ENCODE assay signal across 10 cellular contexts in the genomic region with DNA sequence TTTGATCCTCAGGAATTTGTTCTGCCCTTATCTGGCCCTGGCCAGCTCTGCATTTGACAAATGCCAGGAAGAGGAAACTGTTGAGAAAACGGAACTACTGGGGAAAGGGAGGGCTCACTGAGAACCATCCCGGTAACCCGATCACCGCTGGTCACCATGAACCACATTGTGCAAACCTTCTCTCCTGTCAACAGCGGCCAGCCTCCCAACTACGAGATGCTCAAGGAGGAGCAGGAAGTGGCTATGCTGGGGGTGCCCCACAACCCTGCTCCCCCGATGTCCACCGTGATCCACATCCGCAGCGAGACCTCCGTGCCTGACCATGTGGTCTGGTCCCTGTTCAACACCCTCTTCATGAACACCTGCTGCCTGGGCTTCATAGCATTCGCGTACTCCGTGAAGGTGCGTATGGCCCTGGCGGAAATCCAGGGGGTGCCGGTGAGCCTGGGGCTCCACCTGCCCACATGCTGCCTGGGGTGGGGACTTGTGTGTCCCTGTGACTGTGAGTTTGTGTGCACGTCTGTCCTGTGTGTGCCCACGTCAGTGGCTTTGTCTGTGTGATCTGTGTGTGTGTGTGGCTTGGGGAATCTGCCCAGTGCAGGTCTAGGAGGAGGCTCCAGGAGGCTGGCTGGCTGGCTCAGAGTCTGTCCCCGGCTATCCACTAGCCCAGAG. TPM values are rescaled to one million over a fixed set of nuclear protein-coding genes. Genes with fewer than 3 reads are reported as not detected.
DNase-seq lines count a peak whose midpoint lies in the region; ATAC-seq and TF ChIP-seq lines count a peak whose summit lies in the region.
"Not testable (repeated sequence)": the region's sequence is repeated elsewhere in the genome, so short reads cannot be mapped to it uniquely, and the experiment has no call there.
"Had no signal": no experiment of that assay in that cellular context is flagged by ENCODE, and none has a peak within 500 bp of the region (broad histone marks: within the 10 kb centered on the region; RNA-seq: fewer than 3 reads in every experiment).

No MANE protein-coding gene starts in this region.

- H2AFZ ChIP-seq in DND-41 (ENCODE audit: low read depth, low read length); neuronal stem cell (ENCODE audit: low read length): not testable (repeated sequence)

- peak overlapping the region; percentile 95 for H3K18ac ChIP-seq in neuronal stem cell (ENCODE audit: low read length)

- H2BK12ac ChIP-seq in neuronal stem cell (ENCODE audit: low read length) = peak overlapping the region; percentile 87

- not testable (repeated sequence) for H3K36me3 ChIP-seq in DND-41 (ENCODE audit: insufficient read depth, low read length); neuronal stem cell (replicated peaks in 1 of 2; ENCODE audit: control insufficient read depth in 2 of 2, insufficient read depth in 2 of 2, low read length in 2 of 2); testis (ENCODE audit: low read depth, missing control alignments)

- peak overlapping the region; percentile 82 for H3K23ac ChIP-seq in neuronal stem cell (ENCODE audit: low read depth, low read length, poor library complexity)

- DNase-seq in DND-41 = peak; percentile 72
- DNase-seq in HT-29 (ENCODE audit: low spot score) = peak; percentile 66
- peak; percentile 54 for DNase-seq in OCI-M2 (lab: John Stamatoyannopoulos, UW; ENCODE audit: unreplicated experiment)
- DNase-seq in activated CD8-positive, alpha-beta memory T cell treated with anti-CD3 and anti-CD28 coated beads, Interleukin-2, amount 50 U/mL, for 4 hours = peak; percentile 45
- peak; percentile 54 for DNase-seq in dedifferentiated amniotic fluid mesenchymal stem cell (ENCODE audit: extremely low spot score)
- DNase-seq in neuronal stem cell (ENCODE audit: low spot score) = peak; percentile 79
- DNase-seq in testis = peak; percentile 69

- TF ChIP-seq CTCF in DND-41 (IDR thresholded peaks at IDR 0.05; ENCODE audit: borderline replicate concordance, extremely low read depth, low read length, poor library complexity, severe bottlenecking) = not testable (repeated sequence)
- peak in 1 of 3 experiments; percentile 9 for TF ChIP-seq CTCF in testis (IDR thresholded peaks at IDR 0.05)

- H3K4me2 ChIP-seq in DND-41 (ENCODE audit: insufficient read depth, low read length) (peak overlapping the region; percentile 47), neuronal stem cell (ENCODE audit: insufficient read depth, low read length, poor library complexity, severe bottlenecking) (peak overlapping the region; percentile 39)

- not testable (repeated sequence) for H3K27me3 ChIP-seq in DND-41 (ENCODE audit: insufficient read depth, low read length, poor library complexity); neuronal stem cell (ENCODE audit: control insufficient read depth in 3 of 3, insufficient read depth in 3 of 3, low read depth in 1 of 3, low read length in 3 of 3); testis

- peak overlapping the region; percentile 57 for H4K8ac ChIP-seq in neuronal stem cell (ENCODE audit: low read depth, low read length)

- peak overlapping the region; percentile 13 to 55; a peak in 3 of 4 replicates for H3K4me3 ChIP-seq in DND-41 (ENCODE audit: low read depth in 1 of 2, low read length in 2 of 2)
- peak overlapping the region; percentile 28 for H3K4me3 ChIP-seq in iPS-11a (ENCODE audit: low read depth, low read length)
- H3K4me3 ChIP-seq in neuronal stem cell (ENCODE audit: low read length in 2 of 2) = peak overlapping the region; percentile 63 to 78
- peak overlapping the region; percentile 41 to 59 for H3K4me3 ChIP-seq in testis

- peak overlapping the region; percentile 15 for H3K4ac ChIP-seq in neuronal stem cell (ENCODE audit: low read length)

- no CpG with 5 or more reads among the region's 20 CpGs for WGBS in neuronal stem cell (ENCODE audit: extremely low coverage in 2 of 2, insufficient read length in 2 of 2, insufficient replicate concordance in 1 of 2), 2 donors
- WGBS in testis, 2 donors = 8 to 31% methylated on average over 17 to 19 of the region's 20 CpGs

- peak; percentile 43 for ATAC-seq in DND-41 (ENCODE audit: insufficient read depth, low read depth)

- peak overlapping the region; percentile 72 for H3K27ac ChIP-seq in DND-41 (ENCODE audit: low read length)
- H3K27ac ChIP-seq in neuronal stem cell (replicated peaks; ENCODE audit: low read length) = peak overlapping the region; percentile 93
- H3K27ac ChIP-seq in testis = peak overlapping the region; percentile 85 to 88

- H4K91ac ChIP-seq in neuronal stem cell (ENCODE audit: low read depth, low read length, poor library complexity) = peak overlapping the region; percentile 81

- intact Hi-C loops in testis (cut with DNase I; ENCODE audit: low total_unique reads) = not testable (repeated sequence)

- H3K14ac ChIP-seq in neuronal stem cell (ENCODE audit: low read length) = peak overlapping the region; percentile 49

- H3K9me3 ChIP-seq in DND-41 (ENCODE audit: insufficient read depth, low read length, severe bottlenecking); neuronal stem cell (replicated peaks in 1 of 2; ENCODE audit: control insufficient read depth in 2 of 2, insufficient read depth in 1 of 2, low read depth in 1 of 2, low read length in 2 of 2); testis: not testable (repeated sequence)

- not testable (repeated sequence) for TF ChIP-seq POLR2A in testis (IDR thresholded peaks at IDR 0.05)

- H3K79me1 ChIP-seq in neuronal stem cell (ENCODE audit: low read depth, low read length) = not testable (repeated sequence)

- not testable (repeated sequence) for H2BK120ac ChIP-seq in neuronal stem cell (ENCODE audit: low read depth, low read length)

- H2BK15ac ChIP-seq in neuronal stem cell (ENCODE audit: low read length) = peak overlapping the region; percentile 92

- H3K9ac ChIP-seq in DND-41 (ENCODE audit: low read depth, low read length) = peak overlapping the region; percentile 51
- peak overlapping the region; percentile 94 for H3K9ac ChIP-seq in neuronal stem cell (ENCODE audit: low read depth, low read length, poor library complexity)

- H4K20me1 ChIP-seq in DND-41 (ENCODE audit: insufficient read depth, low read length) = not testable (repeated sequence)

- H3K4me1 ChIP-seq in DND-41 (ENCODE audit: insufficient read depth, low read length) (peaks cover 42% of the 10 kb centered on the region), neuronal stem cell (ENCODE audit: control insufficient read depth in 2 of 2, insufficient read depth in 1 of 2, low read depth in 1 of 2, low read length in 2 of 2) (peaks cover 34 to 48% of the 10 kb centered on the region in 2 donors), testis (peaks cover 32% of the 10 kb centered on the region)

- H2BK5ac ChIP-seq in neuronal stem cell (ENCODE audit: low read length) = not testable (repeated sequence)

- H2AK5ac ChIP-seq in neuronal stem cell (ENCODE audit: low read depth, low read length) = peak overlapping the region; percentile 98

- H3K79me2 ChIP-seq in DND-41 (ENCODE audit: insufficient read depth, low read length) = not testable (repeated sequence)

RNA-seq across cellular contexts. Expression of a gene that starts 0.6 kb away (rescaled TPM):
- 31.2 and 32.3 TPM in 2 replicates for total RNA-seq in HT-29 (2014; rRNA removed; shearing (Covaris generic))
- polyA plus RNA-seq in neuronal stem cell (2013, experiment 1 of 2) = 660 TPM
- 657 TPM for polyA plus RNA-seq in neuronal stem cell (2013, experiment 2 of 2)
- total RNA-seq in testis = 100 to 1,000 TPM; 119 to 169 TPM
- polyA plus RNA-seq in testis (ENCODE audit: insufficient read depth, low read depth, low replicate concordance) = 283 TPM

RNA-seq across cellular contexts. Expression of a gene that starts 5.7 kb away (rescaled TPM):
- total RNA-seq in HT-29 (2014; rRNA removed; shearing (Covaris generic)) = 6.8 and 7.6 TPM in 2 replicates
- polyA plus RNA-seq in neuronal stem cell (2013, experiment 1 of 2) = 171 TPM
- 162 TPM for polyA plus RNA-seq in neuronal stem cell (2013, experiment 2 of 2)
- 10 to 100 TPM; 63.1 to 93.3 TPM for total RNA-seq in testis
- 146 TPM for polyA plus RNA-seq in testis (ENCODE audit: insufficient read depth, low read depth, low replicate concordance)

RNA-seq across cellular contexts. Expression of a gene that starts 8.8 kb away (rescaled TPM):
- total RNA-seq in HT-29 (2014; rRNA removed; shearing (Covaris generic)) = not detected in 2 replicates
- polyA plus RNA-seq in neuronal stem cell (2013, experiment 1 of 2) = not detected
- 0.06 TPM for polyA plus RNA-seq in neuronal stem cell (2013, experiment 2 of 2)
- not detected for total RNA-seq in testis
- not detected for polyA plus RNA-seq in testis (ENCODE audit: insufficient read depth, low read depth, low replicate concordance)
- total RNA-seq: frontal cortex; T-helper 1 cell treated with Interleukin-12 subunit alpha and Interleukin-12 subunit beta and Interleukin-4 antibody, amounts not matched to agents 30 ng/mL and 1 ng/mL, for 36 hours had no signal

RNA-seq across cellular contexts. Expression of a gene that starts 12.5 kb away (rescaled TPM):
- 10.6 and 30.1 TPM in 2 replicates for total RNA-seq in HT-29 (2014; rRNA removed; shearing (Covaris generic))
- polyA plus RNA-seq in neuronal stem cell (2013, experiment 1 of 2) = 629 TPM
- 604 TPM for polyA plus RNA-seq in neuronal stem cell (2013, experiment 2 of 2)
- 100 to 1,000 TPM; 256 to 459 TPM for total RNA-seq in testis
- 717 TPM for polyA plus RNA-seq in testis (ENCODE audit: insufficient read depth, low read depth, low replicate concordance)

RNA-seq across cellular contexts. Expression of a gene that starts 19.2 kb away (rescaled TPM):
- 175 and 194 TPM in 2 replicates for total RNA-seq in HT-29 (2014; rRNA removed; shearing (Covaris generic))
- 50.4 TPM for polyA plus RNA-seq in neuronal stem cell (2013, experiment 1 of 2)
- polyA plus RNA-seq in neuronal stem cell (2013, experiment 2 of 2) = 48.9 TPM
- total RNA-seq in testis = 10 to 100 TPM; 26.5 to 32.5 TPM
- 8.2 TPM for polyA plus RNA-seq in testis (ENCODE audit: insufficient read depth, low read depth, low replicate concordance)

Comparison
In these comparisons a context has a peak if more than half of its experiments do, and no peak if none do; other contexts are left out.
1. Peak in every context shown above with its lines: DNase-seq, ATAC-seq, H3K4me3 ChIP-seq and H3K27ac ChIP-seq.